ENCODE assay signal across 10 cellular contexts in the genomic region with DNA sequence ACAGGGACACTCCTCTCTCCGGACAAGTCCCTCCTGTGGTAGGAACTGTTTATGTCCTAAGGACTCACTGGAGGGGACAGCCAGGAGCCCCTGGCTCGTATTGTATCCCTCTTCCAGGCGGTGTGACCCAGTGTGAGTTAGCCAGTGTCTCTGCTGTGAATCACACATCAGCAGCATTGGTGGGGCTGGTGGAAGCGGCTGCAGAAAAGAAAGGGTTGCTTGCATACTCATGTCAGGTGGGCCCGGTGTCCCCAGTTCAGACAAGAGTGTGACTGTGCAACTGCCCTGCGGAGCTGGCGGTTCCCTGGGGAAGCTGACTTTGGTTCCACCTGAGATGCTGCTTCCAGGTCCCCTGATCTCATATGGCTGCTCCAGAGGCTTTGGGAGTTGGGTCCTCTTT.
DNase-seq lines count a peak whose midpoint lies in the region; ATAC-seq lines count a peak whose summit lies in the region.
"Had no signal": no experiment of that assay in that cellular context is flagged by ENCODE, and none has a peak within 500 bp of the region (broad histone marks: within the 10 kb centered on the region; RNA-seq: fewer than 3 reads in every experiment).

No MANE protein-coding gene starts in this region.

- POLR2A ChIA-PET in activated CD4-positive, alpha-beta memory T cell treated with anti-CD3 and anti-CD28 coated beads for 36 hours (lab: Charles Lee), result interaction anchor here (1.2 kb wide), 1 partner anchor 24 kb away, joined by 3 read pairs; no protein-coding TSS in a partner anchor
- POLR2A ChIA-PET in activated CD4-positive, alpha-beta memory T cell treated with anti-CD3 and anti-CD28 coated beads, Interleukin-2, amount 10 ng/mL, durations not matched to agents 7 days and 5 days (lab: Charles Lee), result interaction anchor here (0.5 to 2.7 kb wide), 3 partner anchors 13 to 240 kb away, joined by 4 to 17 read pairs (median 12); no protein-coding TSS in a partner anchor
- POLR2A ChIA-PET in naive thymus-derived CD8-positive, alpha-beta T cell (lab: Charles Lee), result interaction anchor here (1.0 to 7.4 kb wide), 11 partner anchors 8 to 102 kb away, joined by 3 to 74 read pairs (median 7); no protein-coding TSS in a partner anchor

- H3K9me3 Mint-ChIP-seq in activated CD4-positive, alpha-beta memory T cell treated with anti-CD3 and anti-CD28 coated beads for 36 hours, result no peaks in the 10 kb centered on the region
- H3K9me3 Mint-ChIP-seq in activated CD4-positive, alpha-beta memory T cell treated with anti-CD3 and anti-CD28 coated beads, Interleukin-2, amount 10 ng/mL, durations not matched to agents 7 days and 5 days, result no peaks in the 10 kb centered on the region
- H3K9me3 Mint-ChIP-seq in central memory CD8-positive, alpha-beta T cell, result no peaks in the 10 kb centered on the region
- no peaks in the 10 kb centered on the region for H3K9me3 Mint-ChIP-seq in naive thymus-derived CD8-positive, alpha-beta T cell

- no peak overlapping the region for H3K4me3 ChIP-seq in thymus (ENCODE audit: low read length)

- CTCF ChIA-PET in activated CD4-positive, alpha-beta memory T cell treated with anti-CD3 and anti-CD28 coated beads for 36 hours (lab: Charles Lee), result interaction anchor here (1.6 kb wide), 1 partner anchor 20 kb away, joined by 5 read pairs; no protein-coding TSS in a partner anchor
- CTCF ChIA-PET in activated CD4-positive, alpha-beta memory T cell treated with anti-CD3 and anti-CD28 coated beads, Interleukin-2, amount 10 ng/mL, durations not matched to agents 7 days and 5 days (lab: Charles Lee), result interaction anchor here (3.1 kb wide), 1 partner anchor 102 kb away, joined by 23 read pairs; no protein-coding TSS in a partner anchor

- H3K36me3 ChIP-seq in thymus (ENCODE audit: control insufficient read depth, insufficient read depth), result no peaks in the 10 kb centered on the region

- no peaks in the 10 kb centered on the region for H3K9me3 ChIP-seq in thymus (ENCODE audit: control insufficient read depth)

- H3K4me1 Mint-ChIP-seq in activated CD4-positive, alpha-beta memory T cell treated with anti-CD3 and anti-CD28 coated beads for 36 hours (ENCODE audit: low read depth), result peaks cover 46% of the 10 kb centered on the region
- H3K4me1 Mint-ChIP-seq in activated CD4-positive, alpha-beta memory T cell treated with anti-CD3 and anti-CD28 coated beads, Interleukin-2, amount 10 ng/mL, durations not matched to agents 7 days and 5 days, result peaks cover 45% of the 10 kb centered on the region
- peaks cover 60% of the 10 kb centered on the region for H3K4me1 Mint-ChIP-seq in central memory CD8-positive, alpha-beta T cell
- H3K4me1 Mint-ChIP-seq in naive thymus-derived CD8-positive, alpha-beta T cell, result peaks cover 43 to 92% (median 91%) of the 10 kb centered on the region in 4 donors

- no peak for ATAC-seq in central memory CD8-positive, alpha-beta T cell (replicated peaks; ENCODE audit: extremely low read depth, poor library complexity, severe bottlenecking)
- no peak for ATAC-seq in naive thymus-derived CD8-positive, alpha-beta T cell

- H3K27ac ChIP-seq in thymus (ENCODE audit: low read depth), result peak overlapping the region; percentile 53

- intact Hi-C loops in activated CD4-positive, alpha-beta memory T cell treated with anti-CD3 and anti-CD28 coated beads for 36 hours (cut with micrococcal nuclease), result no loop called here

- H3K4me1 ChIP-seq in thymus (ENCODE audit: control insufficient read depth, insufficient read depth, low read length), result peaks cover 68% of the 10 kb centered on the region

- no peak for DNase-seq in activated CD4-positive, alpha-beta memory T cell treated with anti-CD3 and anti-CD28 coated beads for 36 hours
- DNase-seq in activated CD4-positive, alpha-beta memory T cell treated with anti-CD3 and anti-CD28 coated beads, Interleukin-2, amount 10 ng/mL, durations not matched to agents 7 days and 5 days, result no peak
- DNase-seq in central memory CD8-positive, alpha-beta T cell (ENCODE audit: low spot score in 2 of 2), result no peak
- DNase-seq in naive thymus-derived CD8-positive, alpha-beta T cell, result no peak
- DNase-seq in NCI-H146 (lab: John Stamatoyannopoulos, UW), result no peak
- no peak for DNase-seq in activated CD4-positive, alpha-beta T cell treated with anti-CD3 and anti-CD28 coated beads, Interleukin-2, amount 50 U/mL, for 1 hour
- no peak for DNase-seq in midbrain (lab: John Stamatoyannopoulos, UW)
- DNase-seq: activated CD8-positive, alpha-beta memory T cell treated with anti-CD3 and anti-CD28 coated beads, Interleukin-2, amount 50 U/mL, for 48 hours; NK-92 treated with Interleukin-12 subunit alpha and Interleukin-12 subunit beta, amount 100 ng/mL, for 24 hours had no signal

- 96% methylated on average over 7 of the region's 7 CpGs for WGBS in thymus

- peak overlapping the region; percentile 47 for H3K27ac Mint-ChIP-seq in activated CD4-positive, alpha-beta memory T cell treated with anti-CD3 and anti-CD28 coated beads for 36 hours
- no peak overlapping the region for H3K27ac Mint-ChIP-seq in activated CD4-positive, alpha-beta memory T cell treated with anti-CD3 and anti-CD28 coated beads, Interleukin-2, amount 10 ng/mL, durations not matched to agents 7 days and 5 days
- peak overlapping the region; percentile 90 for H3K27ac Mint-ChIP-seq in central memory CD8-positive, alpha-beta T cell (ENCODE audit: low read depth)
- H3K27ac Mint-ChIP-seq in naive thymus-derived CD8-positive, alpha-beta T cell, result peak overlapping the region; percentile 72 to 97 (median 96)

- no peaks in the 10 kb centered on the region for H3K36me3 Mint-ChIP-seq in activated CD4-positive, alpha-beta memory T cell treated with anti-CD3 and anti-CD28 coated beads for 36 hours
- H3K36me3 Mint-ChIP-seq in activated CD4-positive, alpha-beta memory T cell treated with anti-CD3 and anti-CD28 coated beads, Interleukin-2, amount 10 ng/mL, durations not matched to agents 7 days and 5 days (ENCODE audit: low read depth), result peaks cover 21% of the 10 kb centered on the region
- H3K36me3 Mint-ChIP-seq in central memory CD8-positive, alpha-beta T cell (ENCODE audit: insufficient read depth), result peaks cover 8% of the 10 kb centered on the region
- H3K36me3 Mint-ChIP-seq in naive thymus-derived CD8-positive, alpha-beta T cell, result no peaks in the 10 kb centered on the region

- H3K27me3 Mint-ChIP-seq in activated CD4-positive, alpha-beta memory T cell treated with anti-CD3 and anti-CD28 coated beads for 36 hours, result no peaks in the 10 kb centered on the region
- peaks cover 1% of the 10 kb centered on the region for H3K27me3 Mint-ChIP-seq in activated CD4-positive, alpha-beta memory T cell treated with anti-CD3 and anti-CD28 coated beads, Interleukin-2, amount 10 ng/mL, durations not matched to agents 7 days and 5 days
- H3K27me3 Mint-ChIP-seq in central memory CD8-positive, alpha-beta T cell, result no peaks in the 10 kb centered on the region
- no peaks in the 10 kb centered on the region for H3K27me3 Mint-ChIP-seq in naive thymus-derived CD8-positive, alpha-beta T cell

- H3K27me3 ChIP-seq in thymus (ENCODE audit: control insufficient read depth, insufficient read depth), result no peaks in the 10 kb centered on the region

- no peak overlapping the region for H3K4me3 Mint-ChIP-seq in activated CD4-positive, alpha-beta memory T cell treated with anti-CD3 and anti-CD28 coated beads for 36 hours
- H3K4me3 Mint-ChIP-seq in activated CD4-positive, alpha-beta memory T cell treated with anti-CD3 and anti-CD28 coated beads, Interleukin-2, amount 10 ng/mL, durations not matched to agents 7 days and 5 days, result no peak overlapping the region
- H3K4me3 Mint-ChIP-seq in central memory CD8-positive, alpha-beta T cell, result peak overlapping the region; percentile 70
- H3K4me3 Mint-ChIP-seq in naive thymus-derived CD8-positive, alpha-beta T cell, result peak overlapping the region in 6 of 10 donors; percentile 56 to 80 (median 70)

Comparison
In these comparisons a context has a peak if more than half of its experiments do, and no peak if none do; other contexts are left out.
1. H3K4me3 Mint-ChIP-seq: peak in central memory CD8-positive, alpha-beta T cell (single experiment) and naive thymus-derived CD8-positive, alpha-beta T cell (6 of 10); none in activated CD4-positive, alpha-beta memory T cell treated with anti-CD3 and anti-CD28 coated beads for 36 hours (single experiment) and activated CD4-positive, alpha-beta memory T cell treated with anti-CD3 and anti-CD28 coated beads, Interleukin-2, amount 10 ng/mL, durations not matched to agents 7 days and 5 days (single experiment).